In the genomic region with DNA sequence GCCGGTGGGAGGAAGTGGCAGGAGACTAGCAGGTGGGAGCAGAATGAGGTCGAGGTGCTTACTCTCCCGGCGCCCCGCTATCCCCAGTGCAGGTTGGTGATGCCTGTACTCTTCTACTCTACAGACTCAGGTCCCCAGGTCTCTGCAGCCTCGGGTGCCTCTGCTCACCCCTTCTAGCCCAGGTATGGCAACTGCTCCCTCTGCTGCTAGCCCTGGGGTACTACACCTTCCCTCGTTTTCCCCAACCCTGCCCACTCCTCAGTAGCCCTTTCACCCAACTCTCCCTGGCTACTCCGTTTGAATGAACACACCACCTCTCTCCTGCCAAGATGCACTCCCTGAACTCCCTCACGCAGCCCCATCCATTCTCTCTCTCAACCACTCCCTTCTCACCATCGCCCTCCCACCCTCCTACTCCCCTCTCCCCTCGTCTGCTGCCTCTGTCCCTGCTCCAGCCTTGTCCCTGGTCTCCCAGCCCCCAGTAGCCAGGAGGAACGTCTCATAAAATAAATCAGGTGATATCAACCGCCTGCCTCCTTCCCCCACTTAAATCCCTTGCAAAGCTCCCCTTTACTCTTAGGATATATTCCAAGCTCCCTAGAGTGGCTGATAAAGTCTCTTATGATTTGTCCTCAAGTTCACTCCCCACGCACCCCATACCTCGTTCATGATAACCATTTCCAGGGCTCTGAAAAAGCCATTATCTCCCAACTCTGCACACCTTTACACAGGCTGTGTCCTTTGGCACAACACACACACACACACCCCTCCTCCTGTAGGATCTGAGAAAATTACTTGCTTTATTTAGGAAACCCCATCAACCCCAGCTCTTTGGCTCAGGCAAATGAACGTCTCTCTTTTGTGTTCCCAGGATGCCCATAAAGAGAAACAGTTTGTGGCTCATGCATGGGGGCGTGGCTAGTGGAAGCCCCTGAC, we compare ENCODE assay signal across 1 cellular context.
TF ChIP-seq lines count a peak whose summit lies in the region.

No MANE protein-coding gene starts in this region.

TF ChIP-seq in A549, 52 proteins besides CTCF, POLR2A, EP300 and RAD21 (continued from another document):
- TF ChIP-seq MAZ (IDR thresholded peaks at IDR 0.05; ENCODE audit: borderline replicate concordance, low read depth, low read length), result 0 out of 2 replicates have a peak, but pooled peaks have one; percentile 42
- TF ChIP-seq, protein P1, sequence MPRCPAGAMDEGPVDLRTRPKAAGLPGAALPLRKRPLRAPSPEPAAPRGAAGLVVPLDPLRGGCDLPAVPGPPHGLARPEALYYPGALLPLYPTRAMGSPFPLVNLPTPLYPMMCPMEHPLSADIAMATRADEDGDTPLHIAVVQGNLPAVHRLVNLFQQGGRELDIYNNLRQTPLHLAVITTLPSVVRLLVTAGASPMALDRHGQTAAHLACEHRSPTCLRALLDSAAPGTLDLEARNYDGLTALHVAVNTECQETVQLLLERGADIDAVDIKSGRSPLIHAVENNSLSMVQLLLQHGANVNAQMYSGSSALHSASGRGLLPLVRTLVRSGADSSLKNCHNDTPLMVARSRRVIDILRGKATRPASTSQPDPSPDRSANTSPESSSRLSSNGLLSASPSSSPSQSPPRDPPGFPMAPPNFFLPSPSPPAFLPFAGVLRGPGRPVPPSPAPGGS (IDR thresholded peaks at IDR 0.05), result 0 out of 3 replicates have a peak, but pooled peaks have one; percentile 16
- TF ChIP-seq NPAS2 (CRISPR knock-in tag; IDR thresholded peaks at IDR 0.05; ENCODE audit: borderline replicate concordance), result no peak
- no peak for TF ChIP-seq CBX2 (IDR thresholded peaks at IDR 0.05; ENCODE audit: borderline replicate concordance, low read depth)
- TF ChIP-seq, protein P2, sequence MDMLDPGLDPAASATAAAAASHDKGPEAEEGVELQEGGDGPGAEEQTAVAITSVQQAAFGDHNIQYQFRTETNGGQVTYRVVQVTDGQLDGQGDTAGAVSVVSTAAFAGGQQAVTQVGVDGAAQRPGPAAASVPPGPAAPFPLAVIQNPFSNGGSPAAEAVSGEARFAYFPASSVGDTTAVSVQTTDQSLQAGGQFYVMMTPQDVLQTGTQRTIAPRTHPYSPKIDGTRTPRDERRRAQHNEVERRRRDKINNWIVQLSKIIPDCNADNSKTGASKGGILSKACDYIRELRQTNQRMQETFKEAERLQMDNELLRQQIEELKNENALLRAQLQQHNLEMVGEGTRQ (IDR thresholded peaks at IDR 0.05), result no peak
- TF ChIP-seq NR3C1 (IDR thresholded peaks at IDR 0.05), result no peak
- no peak for TF ChIP-seq HOXB5 (CRISPR knock-in tag; IDR thresholded peaks at IDR 0.05)
- TF ChIP-seq KDM1A (IDR thresholded peaks at IDR 0.05; ENCODE audit: low read depth), result no peak
- no peak for TF ChIP-seq CEBPB (IDR thresholded peaks at IDR 0.05)
- no peak for TF ChIP-seq ZSCAN20 (CRISPR knock-in tag; IDR thresholded peaks at IDR 0.05)
- TF ChIP-seq HOXA7 (CRISPR knock-in tag; IDR thresholded peaks at IDR 0.05), result no peak
- TF ChIP-seq JUNB (IDR thresholded peaks at IDR 0.05), result no peak
- no peak for TF ChIP-seq CBX8 (IDR thresholded peaks at IDR 0.05)
- no peak for TF ChIP-seq FOSB (CRISPR knock-in tag; IDR thresholded peaks at IDR 0.05)
